In genomic region chr6:159681104-159681503, GRCh38 we compare ENCODE assay signal across 15 cellular contexts.
"Had no signal": no experiment of that assay in that cellular context is flagged by ENCODE, and none has a peak within 500 bp of the region (broad histone marks: within the 10 kb centered on the region; RNA-seq: fewer than 3 reads in every experiment).

No MANE protein-coding gene starts in this region.

- H3K9me3 ChIP-seq: adrenal gland, mucosa of descending colon, prostate gland, thoracic aorta had no signal

- H3K27me3 Mint-ChIP-seq: activated CD4-positive, alpha-beta T cell treated with anti-CD3 and anti-CD28 coated beads, Interleukin-2, amount 10 ng/mL, durations not matched to agents 24 days and 14 days; central memory CD8-positive, alpha-beta T cell; naive thymus-derived CD8-positive, alpha-beta T cell had no signal

- H3K4me3 Mint-ChIP-seq: activated CD4-positive, alpha-beta T cell treated with anti-CD3 and anti-CD28 coated beads, Interleukin-2, amount 10 ng/mL, durations not matched to agents 24 days and 14 days; activated T-cell treated with anti-CD3 and anti-CD28 coated beads, Interleukin-2, amount 50 U/mL, for 4 hours; central memory CD8-positive, alpha-beta T cell; naive thymus-derived CD8-positive, alpha-beta T cell; WTC11 had no signal

- H3K4me3 ChIP-seq: adrenal gland, lung, mucosa of descending colon, prostate gland, thoracic aorta had no signal

- H3K27ac Mint-ChIP-seq: WTC11 had no signal

- H3K4me1 ChIP-seq: prostate gland had no signal

- H3K27me3 ChIP-seq: adrenal gland had no signal

- H3K4me1 Mint-ChIP-seq: WTC11 had no signal

- DNase-seq: activated CD4-positive, alpha-beta T cell treated with anti-CD3 and anti-CD28 coated beads, Interleukin-2, amount 10 ng/mL, durations not matched to agents 24 days and 14 days; activated gamma-delta T cell; activated T-cell treated with anti-CD3 and anti-CD28 coated beads, Interleukin-2, amount 50 U/mL, for 4 hours; adrenal gland; mucosa of descending colon; naive thymus-derived CD8-positive, alpha-beta T cell; stimulated activated naive CD4-positive, alpha-beta T cell treated with Interleukin-2 at 50 U/mL for 16 hours; T1000 had no signal

- ATAC-seq: activated T-cell treated with anti-CD3 and anti-CD28 coated beads, Interleukin-2, amount 50 U/mL, for 4 hours; esophagus mucosa; mucosa of descending colon; naive thymus-derived CD8-positive, alpha-beta T cell; sciatic nerve; WTC11 had no signal

- H3K27ac ChIP-seq: adrenal gland, prostate gland, thoracic aorta had no signal

- H3K9me3 Mint-ChIP-seq: activated CD4-positive, alpha-beta T cell treated with anti-CD3 and anti-CD28 coated beads, Interleukin-2, amount 10 ng/mL, durations not matched to agents 24 days and 14 days; activated T-cell treated with anti-CD3 and anti-CD28 coated beads, Interleukin-2, amount 50 U/mL, for 4 hours; central memory CD8-positive, alpha-beta T cell; naive thymus-derived CD8-positive, alpha-beta T cell; WTC11 had no signal
